In the genomic region with DNA sequence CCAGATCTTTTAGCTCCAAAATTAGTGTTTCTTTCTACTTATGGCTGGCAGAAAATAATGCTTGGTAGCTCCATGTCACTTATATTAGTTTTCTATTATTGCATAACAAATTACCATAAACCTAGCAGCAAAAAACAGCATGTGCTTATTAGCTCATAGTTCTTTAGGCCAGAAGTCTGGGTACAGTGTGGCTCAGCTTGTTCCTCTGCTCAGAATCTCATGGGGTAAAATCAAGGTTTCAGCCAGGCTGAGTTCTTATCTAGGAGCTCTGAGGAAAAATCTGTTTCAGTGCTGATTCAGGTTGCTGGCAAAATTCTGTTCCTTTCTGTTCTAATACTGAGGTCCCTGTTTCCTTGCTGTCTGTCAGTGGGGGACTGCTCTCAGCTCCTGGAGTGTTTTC, we compare ENCODE assay signal across 16 cellular contexts.
DNase-seq lines count a peak whose midpoint lies in the region; ATAC-seq and TF ChIP-seq lines count a peak whose summit lies in the region.
"Had no signal": no experiment of that assay in that cellular context is flagged by ENCODE, and none has a peak within 500 bp of the region (broad histone marks: within the 10 kb centered on the region; RNA-seq: fewer than 3 reads in every experiment).

No MANE protein-coding gene starts in this region.

- intact Hi-C loops in left ventricle myocardium superior (cut with micrococcal nuclease) (no loop called here), aorta (cut with DNase I) (loop anchor here in 1 of 2 donors (5.0 kb wide), 1 partner anchor 267 kb away; no protein-coding TSS in a partner anchor)

- no peaks in the 10 kb centered on the region for H3K9me3 Mint-ChIP-seq in activated T-cell treated with anti-CD3 and anti-CD28 coated beads, Interleukin-2, amount 50 U/mL, for 4 hours
- H3K9me3 Mint-ChIP-seq: CD4-positive, CD25-positive, alpha-beta regulatory T cell; HFFc6 had no signal

- DNase-seq in amniotic epithelial cell (ENCODE audit: low read depth) (peak; percentile 65), fibroblast of mammary gland (ENCODE audit: low read depth) (peak; percentile 49), left ventricle myocardium superior (no peak), aorta (no peak), midbrain (lab: John Stamatoyannopoulos, UW) (no peak)
- DNase-seq in activated T-cell treated with anti-CD3 and anti-CD28 coated beads, Interleukin-2, amount 50 U/mL, for 4 hours = no peak
- DNase-seq: ACHN; CD4-positive, CD25-positive, alpha-beta regulatory T cell; EL; HFFc6; NCI-H1048; NCI-H146; NCI-H2081 treated with DMSO at 0.1 percent for 48 hours; NCI-H524 treated with DMSO at 0.1 percent for 48 hours; SHP77 treated with DMSO at 0.1 percent for 48 hours had no signal

- H3K27ac ChIP-seq in aorta (ENCODE audit: low read depth in 1 of 2, low read length in 2 of 2) = no peak overlapping the region

- H3K4me1 Mint-ChIP-seq in activated T-cell treated with anti-CD3 and anti-CD28 coated beads, Interleukin-2, amount 50 U/mL, for 4 hours (ENCODE audit: low read depth) = no peaks in the 10 kb centered on the region
- H3K4me1 Mint-ChIP-seq: CD4-positive, CD25-positive, alpha-beta regulatory T cell had no signal

- H3K4me1 ChIP-seq in aorta (ENCODE audit: control insufficient read depth in 1 of 2, insufficient read depth in 2 of 2, low read length in 2 of 2) = no peaks in the 10 kb centered on the region

- no peaks in the 10 kb centered on the region for H3K36me3 ChIP-seq in aorta (ENCODE audit: control insufficient read depth in 1 of 2, insufficient read depth in 2 of 2, low read length in 1 of 2)

- peak; percentile 90 for ATAC-seq in left ventricle myocardium superior
- peak; percentile 57 for ATAC-seq in aorta (ENCODE audit: low FRiP score)
- no peak for ATAC-seq in activated T-cell treated with anti-CD3 and anti-CD28 coated beads, Interleukin-2, amount 50 U/mL, for 4 hours
- no peak for ATAC-seq in GM18519 (IDR thresholded peaks at IDR 0.05; ENCODE audit: low FRiP score, unreplicated experiment)

- no peak overlapping the region for H3K4me3 Mint-ChIP-seq in activated T-cell treated with anti-CD3 and anti-CD28 coated beads, Interleukin-2, amount 50 U/mL, for 4 hours
- H3K4me3 Mint-ChIP-seq: CD4-positive, CD25-positive, alpha-beta regulatory T cell; HFFc6 had no signal

- no peak for TF ChIP-seq CTCF in fibroblast of mammary gland (conservative IDR thresholded peaks at IDR 0.05; ENCODE audit: control insufficient read depth, insufficient read depth, low read depth, low read length)

- H3K4me3 ChIP-seq in fibroblast of mammary gland (ENCODE audit: control insufficient read depth, low read depth, low read length) = no peak overlapping the region
- no peak overlapping the region for H3K4me3 ChIP-seq in aorta (ENCODE audit: low read length in 2 of 2)

- no peaks in the 10 kb centered on the region for H3K9me3 ChIP-seq in aorta (ENCODE audit: control insufficient read depth, low read length)

- no peaks in the 10 kb centered on the region for H3K27me3 ChIP-seq in aorta (ENCODE audit: control insufficient read depth in 1 of 2, insufficient read depth in 2 of 2, low read length in 1 of 2)

- no peaks in the 10 kb centered on the region for H3K36me3 Mint-ChIP-seq in activated T-cell treated with anti-CD3 and anti-CD28 coated beads, Interleukin-2, amount 50 U/mL, for 4 hours (ENCODE audit: insufficient read depth)
- H3K36me3 Mint-ChIP-seq: CD4-positive, CD25-positive, alpha-beta regulatory T cell had no signal

- no peaks in the 10 kb centered on the region for H3K27me3 Mint-ChIP-seq in activated T-cell treated with anti-CD3 and anti-CD28 coated beads, Interleukin-2, amount 50 U/mL, for 4 hours (ENCODE audit: low read depth)

Comparison
In these comparisons a context has a peak if more than half of its experiments do, and no peak if none do; other contexts are left out.
1. DNase-seq: peak in amniotic epithelial cell (single experiment) and fibroblast of mammary gland (single experiment); none in left ventricle myocardium superior (single experiment), aorta (0 of 2), activated T-cell treated with anti-CD3 and anti-CD28 coated beads, Interleukin-2, amount 50 U/mL, for 4 hours (single experiment) and midbrain (single experiment).
2. ATAC-seq: peak in left ventricle myocardium superior (single experiment) and aorta (single experiment); none in activated T-cell treated with anti-CD3 and anti-CD28 coated beads, Interleukin-2, amount 50 U/mL, for 4 hours (0 of 2) and GM18519 (single experiment).